Comparison of ENCODE assay signal across 7 cellular contexts in the genomic region with DNA sequence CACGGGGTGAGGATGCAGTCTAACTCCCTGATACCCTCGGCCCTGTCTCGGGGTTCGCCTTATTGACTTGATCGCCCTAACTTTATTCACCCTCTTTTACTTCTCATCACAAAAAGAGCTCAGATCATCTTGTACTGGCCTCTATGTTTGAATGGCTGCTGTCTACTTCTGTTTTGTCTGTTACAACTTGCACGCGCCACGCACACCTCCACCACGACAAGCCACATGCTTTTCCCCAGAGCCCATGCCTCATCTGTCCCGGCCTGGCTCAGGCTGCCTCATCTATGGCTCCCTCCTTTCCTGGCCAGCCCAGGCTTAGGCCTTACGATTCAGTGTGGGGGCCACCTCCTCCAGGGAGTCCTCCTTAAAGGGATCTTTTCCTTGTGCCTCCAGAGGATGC.
"Had no signal": no experiment of that assay in that cellular context is flagged by ENCODE, and none has a peak within 500 bp of the region (broad histone marks: within the 10 kb centered on the region; RNA-seq: fewer than 3 reads in every experiment).

No MANE protein-coding gene starts in this region.

- H3K4me2 ChIP-seq: GM23338 had no signal

- DNase-seq: H9, HCEC 1CT, IMR-90 had no signal

- H3K4me3 ChIP-seq: GM23338 had no signal

- H2AFZ ChIP-seq: GM23338 had no signal

- FAIRE-seq: H1, H54, HTR-8/SVneo had no signal

- ATAC-seq: GM23338 had no signal
